1 cellular context compared by ENCODE assay signal in genomic region chrX:68941385-68941952, GRCh38.
TF ChIP-seq lines count a peak whose summit lies in the region.

No MANE protein-coding gene starts in this region.

TF ChIP-seq in H1, 55 proteins besides CTCF, POLR2A, EP300 and RAD21:
- TF ChIP-seq HDAC2 (IDR thresholded peaks at IDR 0.05; ENCODE audit: borderline replicate concordance in 1 of 2, low read depth in 2 of 2, low read length in 2 of 2) (no peak), CBX8 (IDR thresholded peaks at IDR 0.05; ENCODE audit: borderline replicate concordance, low read depth, low read length) (no peak), SAP30 (IDR thresholded peaks at IDR 0.05; ENCODE audit: insufficient read depth, insufficient replicate concordance, low read length) (no peak), MAFK (IDR thresholded peaks at IDR 0.05; ENCODE audit: low read depth, low read length) (no peak), TAF1 (IDR thresholded peaks at IDR 0.05; ENCODE audit: low read depth, low read length) (no peak), SRF (IDR thresholded peaks at IDR 0.05; ENCODE audit: low read depth, low read length) (no peak), BACH1 (IDR thresholded peaks at IDR 0.05; ENCODE audit: low read length) (no peak), USF2 (IDR thresholded peaks at IDR 0.05; ENCODE audit: low read length) (no peak), NANOG (IDR thresholded peaks at IDR 0.05; ENCODE audit: insufficient read depth, low read depth, low read length, poor library complexity, severe bottlenecking) (no peak), GTF2F1 (IDR thresholded peaks at IDR 0.05; ENCODE audit: borderline replicate concordance, low read depth, low read length) (no peak), ZNF274 (IDR thresholded peaks at IDR 0.05; ENCODE audit: borderline replicate concordance, extremely low read depth, low read length) (no peak), RNF2 (IDR thresholded peaks at IDR 0.05; ENCODE audit: borderline replicate concordance, low read depth, low read length, missing control alignments, poor library complexity, severe bottlenecking) (no peak), SIN3A (conservative IDR thresholded peaks at IDR 0.05 in 1 of 2, IDR thresholded peaks at IDR 0.05 in 1 of 2; ENCODE audit: low read depth in 1 of 2, low read length in 2 of 2) (no peak), ASH2L (IDR thresholded peaks at IDR 0.05; ENCODE audit: low read length) (no peak)
